1 cellular context compared by ENCODE assay signal in the genomic region with DNA sequence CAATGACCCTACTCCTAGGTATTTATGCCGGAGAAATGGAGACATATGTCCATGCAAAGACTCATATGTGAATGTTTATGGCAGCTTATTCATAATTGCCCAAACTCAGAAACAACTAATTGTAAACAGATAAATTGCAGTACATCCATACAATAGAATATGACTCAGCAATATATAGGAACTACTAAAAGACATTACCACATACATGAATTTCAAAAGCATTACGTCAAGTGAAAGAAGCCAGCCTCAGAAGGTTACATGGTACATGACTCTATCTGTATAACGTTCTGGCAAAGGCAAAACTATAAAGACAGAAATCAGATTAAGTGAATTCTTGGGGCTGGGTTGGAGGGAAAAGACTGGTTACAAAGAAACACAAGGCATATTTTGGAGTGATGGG.
A peak's percentile ranks its signal among the peaks of the same experiment; 100 is the strongest.
TF ChIP-seq lines count a peak whose summit lies in the region.

No MANE protein-coding gene starts in this region.

TF ChIP-seq in HepG2, 621 proteins besides CTCF, POLR2A, EP300 and RAD21:
- TF ChIP-seq MZF1 (CRISPR knock-in tag; IDR thresholded peaks at IDR 0.05; ENCODE audit: borderline replicate concordance), result no peak
- no peak for TF ChIP-seq SMC3 (IDR thresholded peaks at IDR 0.05; ENCODE audit: low read length)
- TF ChIP-seq PHF8 (CRISPR knock-in tag; IDR thresholded peaks at IDR 0.05), result no peak
- TF ChIP-seq ONECUT2 (CRISPR knock-in tag; IDR thresholded peaks at IDR 0.05), result no peak
- peak; percentile 69 to 72 for TF ChIP-seq MAFK (conservative IDR thresholded peaks at IDR 0.05 in 1 of 2, IDR thresholded peaks at IDR 0.05 in 1 of 2; ENCODE audit: low read length in 2 of 2)
- no peak for TF ChIP-seq ZNF572 (CRISPR knock-in tag; IDR thresholded peaks at IDR 0.05)
- TF ChIP-seq ISX (CRISPR knock-in tag; conservative IDR thresholded peaks at IDR 0.05), result no peak
- no peak for TF ChIP-seq ZFP36 (IDR thresholded peaks at IDR 0.05; ENCODE audit: borderline replicate concordance, low read depth, low read length, partially characterized antibody)
- TF ChIP-seq, protein P1, sequence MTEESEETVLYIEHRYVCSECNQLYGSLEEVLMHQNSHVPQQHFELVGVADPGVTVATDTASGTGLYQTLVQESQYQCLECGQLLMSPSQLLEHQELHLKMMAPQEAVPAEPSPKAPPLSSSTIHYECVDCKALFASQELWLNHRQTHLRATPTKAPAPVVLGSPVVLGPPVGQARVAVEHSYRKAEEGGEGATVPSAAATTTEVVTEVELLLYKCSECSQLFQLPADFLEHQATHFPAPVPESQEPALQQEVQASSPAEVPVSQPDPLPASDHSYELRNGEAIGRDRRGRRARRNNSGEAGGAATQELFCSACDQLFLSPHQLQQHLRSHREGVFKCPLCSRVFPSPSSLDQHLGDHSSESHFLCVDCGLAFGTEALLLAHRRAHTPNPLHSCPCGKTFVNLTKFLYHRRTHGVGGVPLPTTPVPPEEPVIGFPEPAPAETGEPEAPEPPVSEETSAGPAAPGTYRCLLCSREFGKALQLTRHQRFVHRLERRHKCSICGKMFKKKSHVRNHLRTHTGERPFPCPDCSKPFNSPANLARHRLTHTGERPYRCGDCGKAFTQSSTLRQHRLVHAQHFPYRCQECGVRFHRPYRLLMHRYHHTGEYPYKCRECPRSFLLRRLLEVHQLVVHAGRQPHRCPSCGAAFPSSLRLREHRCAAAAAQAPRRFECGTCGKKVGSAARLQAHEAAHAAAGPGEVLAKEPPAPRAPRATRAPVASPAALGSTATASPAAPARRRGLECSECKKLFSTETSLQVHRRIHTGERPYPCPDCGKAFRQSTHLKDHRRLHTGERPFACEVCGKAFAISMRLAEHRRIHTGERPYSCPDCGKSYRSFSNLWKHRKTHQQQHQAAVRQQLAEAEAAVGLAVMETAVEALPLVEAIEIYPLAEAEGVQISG (CRISPR knock-in tag; IDR thresholded peaks at IDR 0.05), result no peak
- no peak for TF ChIP-seq GPN1 (CRISPR knock-in tag; IDR thresholded peaks at IDR 0.05; ENCODE audit: borderline replicate concordance)
- TF ChIP-seq ZNF256 (CRISPR knock-in tag; conservative IDR thresholded peaks at IDR 0.05), result no peak
- TF ChIP-seq, protein P2, sequence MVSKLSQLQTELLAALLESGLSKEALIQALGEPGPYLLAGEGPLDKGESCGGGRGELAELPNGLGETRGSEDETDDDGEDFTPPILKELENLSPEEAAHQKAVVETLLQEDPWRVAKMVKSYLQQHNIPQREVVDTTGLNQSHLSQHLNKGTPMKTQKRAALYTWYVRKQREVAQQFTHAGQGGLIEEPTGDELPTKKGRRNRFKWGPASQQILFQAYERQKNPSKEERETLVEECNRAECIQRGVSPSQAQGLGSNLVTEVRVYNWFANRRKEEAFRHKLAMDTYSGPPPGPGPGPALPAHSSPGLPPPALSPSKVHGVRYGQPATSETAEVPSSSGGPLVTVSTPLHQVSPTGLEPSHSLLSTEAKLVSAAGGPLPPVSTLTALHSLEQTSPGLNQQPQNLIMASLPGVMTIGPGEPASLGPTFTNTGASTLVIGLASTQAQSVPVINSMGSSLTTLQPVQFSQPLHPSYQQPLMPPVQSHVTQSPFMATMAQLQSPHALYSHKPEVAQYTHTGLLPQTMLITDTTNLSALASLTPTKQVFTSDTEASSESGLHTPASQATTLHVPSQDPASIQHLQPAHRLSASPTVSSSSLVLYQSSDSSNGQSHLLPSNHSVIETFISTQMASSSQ (IDR thresholded peaks at IDR 0.05; ENCODE audit: low read depth), result no peak
- TF ChIP-seq, protein P2 (CRISPR knock-in tag; IDR thresholded peaks at IDR 0.05; ENCODE audit: borderline replicate concordance), result no peak
- TF ChIP-seq NFE2L2 (IDR thresholded peaks at IDR 0.05; ENCODE audit: low read length), result peak; percentile 76
- peak; percentile 64 for TF ChIP-seq MAFF (IDR thresholded peaks at IDR 0.05; ENCODE audit: low read depth, low read length)
- no peak for TF ChIP-seq NFE2 (CRISPR knock-in tag; IDR thresholded peaks at IDR 0.05)
TF ChIP-seq in HepG2: peak in this region for 3.
